Comparison of ENCODE assay signal across 16 cellular contexts in the genomic region with DNA sequence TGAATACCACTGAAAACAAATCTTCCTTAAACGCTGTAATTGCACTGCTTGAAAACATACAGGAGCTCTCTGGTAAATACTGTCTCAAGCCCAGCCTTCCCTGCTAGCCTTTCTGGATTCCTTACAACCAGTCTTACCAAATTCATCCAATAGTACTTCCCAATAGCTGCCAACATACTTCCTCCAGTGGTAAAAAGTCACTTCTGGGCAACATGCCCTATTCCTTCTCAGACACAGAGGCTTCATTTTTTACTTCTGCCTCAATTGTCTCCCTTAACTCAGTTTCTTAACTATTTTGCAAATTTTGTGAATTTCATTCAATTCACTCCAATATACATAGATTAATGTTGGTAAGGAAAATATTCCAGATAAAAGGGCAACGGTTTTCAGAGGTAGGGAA.
DNase-seq lines count a peak whose midpoint lies in the region; ATAC-seq lines count a peak whose summit lies in the region.
"Had no signal": no experiment of that assay in that cellular context is flagged by ENCODE, and none has a peak within 500 bp of the region (broad histone marks: within the 10 kb centered on the region; RNA-seq: fewer than 3 reads in every experiment).

No MANE protein-coding gene starts in this region.

- DNase-seq in AG08395 (ENCODE audit: low spot score): peak; percentile 62
- peak; percentile 16 for DNase-seq in H4 (ENCODE audit: low spot score)
- no peak for DNase-seq in adipocyte (ENCODE audit: low read depth)
- DNase-seq in midbrain (lab: John Stamatoyannopoulos, UW): peak; percentile 1
- no peak for DNase-seq in globus pallidus (ENCODE audit: low spot score)
- no peak for DNase-seq in inferior parietal cortex (ENCODE audit: extremely low spot score)
- DNase-seq: BE2C; CD8-positive, alpha-beta T cell; NCI-H1092; NCI-H345; NCI-H748 treated with DMSO at 0.1 percent for 48 hours; SK-N-SH had no signal

- H3K4me1 ChIP-seq in adipocyte (ENCODE audit: control insufficient read depth, insufficient read depth, low read length): peaks cover 23% of the 10 kb centered on the region
- H3K4me1 ChIP-seq: BE2C had no signal

- H3K27me3 ChIP-seq in adipocyte (replicated peaks; ENCODE audit: control insufficient read depth, insufficient read depth, low read length): no peaks in the 10 kb centered on the region
- H3K27me3 ChIP-seq: BE2C had no signal

- no peaks in the 10 kb centered on the region for H3K9me3 ChIP-seq in adipocyte (ENCODE audit: control insufficient read depth, low read length)
- H3K9me3 ChIP-seq: BE2C, SK-N-SH had no signal

- no peak for ATAC-seq in HG03159 (IDR thresholded peaks at IDR 0.05; ENCODE audit: unreplicated experiment)
- no peak for ATAC-seq in GM19395 (IDR thresholded peaks at IDR 0.05; ENCODE audit: unreplicated experiment)
- ATAC-seq: CD8-positive, alpha-beta T cell; HCT116; Right ventricle myocardium inferior had no signal

- H3K4me3 ChIP-seq in adipocyte (ENCODE audit: low read length): peak overlapping the region; percentile 47

- H3K9ac ChIP-seq in adipocyte (ENCODE audit: low read length): peak overlapping the region; percentile 55
- H3K9ac ChIP-seq: SK-N-SH had no signal

- H3K36me3 ChIP-seq in adipocyte (ENCODE audit: control insufficient read depth, insufficient read depth, low read length, severe bottlenecking): no peaks in the 10 kb centered on the region
- H3K36me3 ChIP-seq: BE2C had no signal

Comparison
In these comparisons a context has a peak if more than half of its experiments do, and no peak if none do; other contexts are left out.
1. DNase-seq: peak in AG08395 (single experiment), H4 (single experiment) and midbrain (single experiment); none in adipocyte (single experiment), globus pallidus (single experiment) and inferior parietal cortex (single experiment).